Comparison of ENCODE assay signal across 15 cellular contexts in the genomic region with DNA sequence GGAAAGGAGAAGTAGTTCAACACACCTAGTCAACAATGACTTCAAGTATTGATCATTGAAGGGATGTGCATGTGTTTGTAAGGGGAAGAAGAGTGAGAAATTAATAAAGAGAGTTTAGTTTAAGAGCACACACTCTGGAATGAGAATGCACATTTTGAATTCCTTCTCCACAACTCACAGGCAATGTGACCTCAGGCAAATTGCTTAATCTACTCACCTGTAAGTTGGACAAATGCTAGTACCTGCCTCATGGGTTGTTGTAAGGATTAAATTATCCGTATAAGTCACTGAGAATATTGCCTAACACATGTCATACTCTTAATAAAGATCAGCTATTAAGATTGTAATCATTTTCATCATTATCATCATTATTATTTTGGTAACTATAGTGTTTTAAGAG.
DNase-seq lines count a peak whose midpoint lies in the region; ATAC-seq, FAIRE-seq and TF ChIP-seq lines count a peak whose summit lies in the region.
"Had no signal": no experiment of that assay in that cellular context is flagged by ENCODE, and none has a peak within 500 bp of the region (broad histone marks: within the 10 kb centered on the region; RNA-seq: fewer than 3 reads in every experiment).

No MANE protein-coding gene starts in this region.

- BruUV-seq in MCF 10A (replicated peaks; lab: Mats Ljungman, UMichigan), result no TSS peak

- TF ChIP-seq CTCF in MCF 10A (IDR thresholded peaks at IDR 0.05; ENCODE audit: unreplicated experiment), result no peak
- TF ChIP-seq CTCF in breast epithelium (IDR thresholded peaks at IDR 0.05), result no peak
- TF ChIP-seq CTCF in chondrocyte (IDR thresholded peaks at IDR 0.05), result no peak
- no peak for TF ChIP-seq CTCF in foreskin keratinocyte (conservative IDR thresholded peaks at IDR 0.05)
- TF ChIP-seq CTCF in right atrium auricular region (IDR thresholded peaks at IDR 0.05), result no peak

- H3K4me3 Mint-ChIP-seq in MCF 10A (ENCODE audit: unreplicated experiment) (no peak overlapping the region), chondrocyte (ENCODE audit: unreplicated experiment) (no peak overlapping the region)
- H3K4me3 Mint-ChIP-seq: CD8-positive, alpha-beta memory T cell; GM23338 had no signal

- no peaks in the 10 kb centered on the region for H3K36me3 Mint-ChIP-seq in MCF 10A (ENCODE audit: insufficient read depth, unreplicated experiment)
- no peaks in the 10 kb centered on the region for H3K36me3 Mint-ChIP-seq in chondrocyte (ENCODE audit: low read depth)
- H3K36me3 Mint-ChIP-seq: CD8-positive, alpha-beta memory T cell had no signal

- H3K27ac ChIP-seq in breast epithelium (no peak overlapping the region), foreskin keratinocyte (no peak overlapping the region), right atrium auricular region (no peak overlapping the region)
- H3K27ac ChIP-seq: 22Rv1 had no signal

- H3K36me3 ChIP-seq in breast epithelium (no peaks in the 10 kb centered on the region), right atrium auricular region (no peaks in the 10 kb centered on the region)

- H3K9me3 ChIP-seq in breast epithelium (no peaks in the 10 kb centered on the region), right atrium auricular region (no peaks in the 10 kb centered on the region)
- H3K9me3 ChIP-seq: Caco-2 had no signal

- H3K27me3 Mint-ChIP-seq in MCF 10A (ENCODE audit: insufficient read depth, unreplicated experiment) (peaks cover 26% of the 10 kb centered on the region), chondrocyte (ENCODE audit: low read depth) (no peaks in the 10 kb centered on the region)

- H3K4me1 ChIP-seq in breast epithelium, result no peaks in the 10 kb centered on the region
- no peaks in the 10 kb centered on the region for H3K4me1 ChIP-seq in foreskin keratinocyte
- H3K4me1 ChIP-seq in right atrium auricular region, result no peaks in the 10 kb centered on the region
- H3K4me1 ChIP-seq: Caco-2 had no signal

- peak; percentile 50 for DNase-seq in MCF 10A (ENCODE audit: unreplicated experiment)
- DNase-seq in breast epithelium (ENCODE audit: low spot score in 2 of 2), result no peak
- DNase-seq in chondrocyte (ENCODE audit: low spot score), result no peak
- DNase-seq in foreskin keratinocyte, result peak; percentile 57 to 89
- DNase-seq in renal cortical epithelial cell (ENCODE audit: low read depth), result peak; percentile 67
- no peak for DNase-seq in urothelium cell line (ENCODE audit: low spot score)
- no peak for DNase-seq in right atrium auricular region (ENCODE audit: low spot score)
- DNase-seq in GM12892 (ENCODE audit: insufficient read length), result no peak
- DNase-seq: Caco-2; CD8-positive, alpha-beta memory T cell; DMS79; H7 had no signal

- peak; percentile 53 for ATAC-seq in foreskin keratinocyte
- ATAC-seq: GM12878, GM23338 had no signal

- no peak for TF ChIP-seq POLR2A in breast epithelium (IDR thresholded peaks at IDR 0.05)
- TF ChIP-seq POLR2A in GM12892 (IDR thresholded peaks at IDR 0.05; ENCODE audit: low read depth, low read length), result no peak

- POLR2A ChIA-PET in MCF 10A (lab: Yijun Ruan, JAX), result no interaction called here

- H3K27me3 ChIP-seq in breast epithelium (no peaks in the 10 kb centered on the region), foreskin keratinocyte (peaks cover 6% of the 10 kb centered on the region), right atrium auricular region (no peaks in the 10 kb centered on the region)

- CTCF ChIA-PET in MCF 10A (lab: Yijun Ruan, JAX), result interaction anchor here (0.5 kb wide), 1 partner anchor 56 kb away, joined by 3 read pairs; no protein-coding TSS in a partner anchor

- H3K4me3 ChIP-seq in breast epithelium (no peak overlapping the region), right atrium auricular region (no peak overlapping the region)
- H3K4me3 ChIP-seq: GM12878, GM23338 had no signal

- H3K4me1 Mint-ChIP-seq in MCF 10A (ENCODE audit: insufficient read depth, unreplicated experiment), result peaks cover 6% of the 10 kb centered on the region
- H3K4me1 Mint-ChIP-seq in chondrocyte (ENCODE audit: low read depth), result peaks cover 37% of the 10 kb centered on the region
- H3K4me1 Mint-ChIP-seq: CD8-positive, alpha-beta memory T cell; GM23338 had no signal

- intact Hi-C loops in MCF 10A (cut with micrococcal nuclease), result no loop called here
- intact Hi-C loops in breast epithelium (cut with DNase I; ENCODE audit: low total_unique reads), result no loop called here

- H3K27ac Mint-ChIP-seq in MCF 10A (ENCODE audit: low read depth, unreplicated experiment) (no peak overlapping the region), chondrocyte (ENCODE audit: unreplicated experiment) (peak overlapping the region; percentile 4)
- H3K27ac Mint-ChIP-seq: CD8-positive, alpha-beta memory T cell; GM23338 had no signal

- H3K9me3 Mint-ChIP-seq in MCF 10A (ENCODE audit: unreplicated experiment) (no peaks in the 10 kb centered on the region), chondrocyte (ENCODE audit: low read depth) (no peaks in the 10 kb centered on the region)
- H3K9me3 Mint-ChIP-seq: CD8-positive, alpha-beta memory T cell; GM23338 had no signal

- FAIRE-seq in urothelium cell line (lab: Jason Lieb, UNC) (no peak), GM12892 (lab: Jason Lieb, UNC) (no peak)
- FAIRE-seq: GM12878 had no signal

Comparison
In these comparisons a context has a peak if more than half of its experiments do, and no peak if none do; other contexts are left out.
1. DNase-seq: peak in MCF 10A (single experiment), foreskin keratinocyte (2 of 2) and renal cortical epithelial cell (single experiment); none in breast epithelium (0 of 2), chondrocyte (single experiment), urothelium cell line (single experiment), right atrium auricular region (single experiment) and GM12892 (single experiment).